ENCODE assay signal across 1 cellular context in genomic region chr2:218397502-218398436, GRCh38.
TF ChIP-seq lines count a peak whose summit lies in the region.

No MANE protein-coding gene starts in this region.

TF ChIP-seq in HepG2, 621 proteins besides CTCF, POLR2A, EP300 and RAD21 (continued from another document and continues in another):
- TF ChIP-seq, protein P1, sequence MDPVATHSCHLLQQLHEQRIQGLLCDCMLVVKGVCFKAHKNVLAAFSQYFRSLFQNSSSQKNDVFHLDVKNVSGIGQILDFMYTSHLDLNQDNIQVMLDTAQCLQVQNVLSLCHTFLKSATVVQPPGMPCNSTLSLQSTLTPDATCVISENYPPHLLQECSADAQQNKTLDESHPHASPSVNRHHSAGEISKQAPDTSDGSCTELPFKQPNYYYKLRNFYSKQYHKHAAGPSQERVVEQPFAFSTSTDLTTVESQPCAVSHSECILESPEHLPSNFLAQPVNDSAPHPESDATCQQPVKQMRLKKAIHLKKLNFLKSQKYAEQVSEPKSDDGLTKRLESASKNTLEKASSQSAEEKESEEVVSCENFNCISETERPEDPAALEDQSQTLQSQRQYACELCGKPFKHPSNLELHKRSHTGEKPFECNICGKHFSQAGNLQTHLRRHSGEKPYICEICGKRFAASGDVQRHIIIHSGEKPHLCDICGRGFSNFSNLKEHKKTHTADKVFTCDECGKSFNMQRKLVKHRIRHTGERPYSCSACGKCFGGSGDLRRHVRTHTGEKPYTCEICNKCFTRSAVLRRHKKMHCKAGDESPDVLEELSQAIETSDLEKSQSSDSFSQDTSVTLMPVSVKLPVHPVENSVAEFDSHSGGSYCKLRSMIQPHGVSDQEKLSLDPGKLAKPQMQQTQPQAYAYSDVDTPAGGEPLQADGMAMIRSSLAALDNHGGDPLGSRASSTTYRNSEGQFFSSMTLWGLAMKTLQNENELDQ (CRISPR knock-in tag; IDR thresholded peaks at IDR 0.05; ENCODE audit: borderline replicate concordance) = peak; percentile 59; the same call in 1 of the 2 replicates
- TF ChIP-seq BHLHE40 (IDR thresholded peaks at IDR 0.05; ENCODE audit: low read length) (no peak), ZNF329 (CRISPR knock-in tag; IDR thresholded peaks at IDR 0.05; ENCODE audit: low read depth) (no peak), ZNF207 (IDR thresholded peaks at IDR 0.05; ENCODE audit: borderline replicate concordance) (no peak), TFDP1 (CRISPR knock-in tag; IDR thresholded peaks at IDR 0.05; ENCODE audit: borderline replicate concordance) (0 out of 2 replicates have a peak, but pooled peaks have one; percentile 84), ZNF629 (CRISPR knock-in tag; conservative IDR thresholded peaks at IDR 0.05) (peak; percentile 100), YY1 (IDR thresholded peaks at IDR 0.05; ENCODE audit: insufficient read depth, insufficient replicate concordance, low read depth, low read length) (peak; percentile 20), ZIK1 (CRISPR knock-in tag; IDR thresholded peaks at IDR 0.05; ENCODE audit: borderline replicate concordance, low read depth) (peak; percentile 55; the same call in 1 of the 2 replicates), SIN3B (IDR thresholded peaks at IDR 0.05; ENCODE audit: low read length) (no peak), NFRKB (IDR thresholded peaks at IDR 0.05) (no peak), ATF1 (CRISPR knock-in tag; IDR thresholded peaks at IDR 0.05) (peak; percentile 58), SKI (IDR thresholded peaks at IDR 0.05; ENCODE audit: partially characterized antibody) (no peak), KDM5B (CRISPR knock-in tag; IDR thresholded peaks at IDR 0.05; ENCODE audit: borderline replicate concordance) (peak; percentile 41; the same call in 1 of the 2 replicates), ZNF703 (CRISPR knock-in tag; IDR thresholded peaks at IDR 0.05; ENCODE audit: borderline replicate concordance) (0 out of 2 replicates have a peak, but pooled peaks have one; percentile 54), AKNA (CRISPR knock-in tag; IDR thresholded peaks at IDR 0.05; ENCODE audit: borderline replicate concordance) (no peak), ZMYM3 (CRISPR knock-in tag; IDR thresholded peaks at IDR 0.05) (peak; percentile 100), MLLT10 (CRISPR knock-in tag; IDR thresholded peaks at IDR 0.05) (no peak), SAP130 (CRISPR knock-in tag; IDR thresholded peaks at IDR 0.05; ENCODE audit: low read depth) (peak; percentile 89), ZFP82 (CRISPR knock-in tag; IDR thresholded peaks at IDR 0.05; ENCODE audit: borderline replicate concordance) (no peak), ZNF597 (CRISPR knock-in tag; IDR thresholded peaks at IDR 0.05) (no peak), ZBTB3 (CRISPR knock-in tag; IDR thresholded peaks at IDR 0.05; ENCODE audit: borderline replicate concordance, low read depth) (no peak; the same call in 1 of the 2 replicates), HINFP (CRISPR knock-in tag; IDR thresholded peaks at IDR 0.05; ENCODE audit: low read depth) (peak; percentile 99), DMAP1 (CRISPR knock-in tag; IDR thresholded peaks at IDR 0.05) (peak; percentile 86), CERS6 (CRISPR knock-in tag; IDR thresholded peaks at IDR 0.05) (no peak), ZNF761 (CRISPR knock-in tag; conservative IDR thresholded peaks at IDR 0.05) (peak; percentile 95), MTF2 (CRISPR knock-in tag; IDR thresholded peaks at IDR 0.05; ENCODE audit: borderline replicate concordance) (no peak), ISL2 (CRISPR knock-in tag; IDR thresholded peaks at IDR 0.05) (peak; percentile 80), MED1 (CRISPR knock-in tag; IDR thresholded peaks at IDR 0.05) (peak; percentile 97), ZNF768 (CRISPR knock-in tag; IDR thresholded peaks at IDR 0.05) (peak; percentile 36; the same call in 1 of the 2 replicates), FOXJ3 (CRISPR knock-in tag; IDR thresholded peaks at IDR 0.05; ENCODE audit: borderline replicate concordance) (peak; percentile 48; the same call in 1 of the 2 replicates)
- TF ChIP-seq, protein P2, sequence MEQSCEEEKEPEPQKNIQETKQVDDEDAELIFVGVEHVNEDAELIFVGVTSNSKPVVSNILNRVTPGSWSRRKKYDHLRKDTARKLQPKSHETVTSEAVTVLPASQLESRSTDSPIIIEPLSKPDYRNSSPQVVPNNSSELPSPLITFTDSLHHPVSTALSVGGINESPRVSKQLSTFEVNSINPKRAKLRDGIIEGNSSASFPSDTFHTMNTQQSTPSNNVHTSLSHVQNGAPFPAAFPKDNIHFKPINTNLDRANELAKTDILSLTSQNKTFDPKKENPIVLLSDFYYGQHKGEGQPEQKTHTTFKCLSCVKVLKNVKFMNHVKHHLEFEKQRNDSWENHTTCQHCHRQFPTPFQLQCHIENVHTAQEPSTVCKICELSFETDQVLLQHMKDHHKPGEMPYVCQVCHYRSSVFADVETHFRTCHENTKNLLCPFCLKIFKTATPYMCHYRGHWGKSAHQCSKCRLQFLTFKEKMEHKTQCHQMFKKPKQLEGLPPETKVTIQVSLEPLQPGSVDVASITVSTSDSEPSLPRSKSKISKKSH (CRISPR knock-in tag; IDR thresholded peaks at IDR 0.05; ENCODE audit: borderline replicate concordance) = no peak
- TF ChIP-seq, protein P3, sequence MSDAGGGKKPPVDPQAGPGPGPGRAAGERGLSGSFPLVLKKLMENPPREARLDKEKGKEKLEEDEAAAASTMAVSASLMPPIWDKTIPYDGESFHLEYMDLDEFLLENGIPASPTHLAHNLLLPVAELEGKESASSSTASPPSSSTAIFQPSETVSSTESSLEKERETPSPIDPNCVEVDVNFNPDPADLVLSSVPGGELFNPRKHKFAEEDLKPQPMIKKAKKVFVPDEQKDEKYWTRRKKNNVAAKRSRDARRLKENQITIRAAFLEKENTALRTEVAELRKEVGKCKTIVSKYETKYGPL (CRISPR knock-in tag; IDR thresholded peaks at IDR 0.05) = no peak
- TF ChIP-seq, protein P4, sequence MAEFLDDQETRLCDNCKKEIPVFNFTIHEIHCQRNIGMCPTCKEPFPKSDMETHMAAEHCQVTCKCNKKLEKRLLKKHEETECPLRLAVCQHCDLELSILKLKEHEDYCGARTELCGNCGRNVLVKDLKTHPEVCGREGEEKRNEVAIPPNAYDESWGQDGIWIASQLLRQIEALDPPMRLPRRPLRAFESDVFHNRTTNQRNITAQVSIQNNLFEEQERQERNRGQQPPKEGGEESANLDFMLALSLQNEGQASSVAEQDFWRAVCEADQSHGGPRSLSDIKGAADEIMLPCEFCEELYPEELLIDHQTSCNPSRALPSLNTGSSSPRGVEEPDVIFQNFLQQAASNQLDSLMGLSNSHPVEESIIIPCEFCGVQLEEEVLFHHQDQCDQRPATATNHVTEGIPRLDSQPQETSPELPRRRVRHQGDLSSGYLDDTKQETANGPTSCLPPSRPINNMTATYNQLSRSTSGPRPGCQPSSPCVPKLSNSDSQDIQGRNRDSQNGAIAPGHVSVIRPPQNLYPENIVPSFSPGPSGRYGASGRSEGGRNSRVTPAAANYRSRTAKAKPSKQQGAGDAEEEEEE (CRISPR knock-in tag; IDR thresholded peaks at IDR 0.05; ENCODE audit: borderline replicate concordance) = 0 out of 2 replicates have a peak, but pooled peaks have one; percentile 77
- TF ChIP-seq, protein P5, sequence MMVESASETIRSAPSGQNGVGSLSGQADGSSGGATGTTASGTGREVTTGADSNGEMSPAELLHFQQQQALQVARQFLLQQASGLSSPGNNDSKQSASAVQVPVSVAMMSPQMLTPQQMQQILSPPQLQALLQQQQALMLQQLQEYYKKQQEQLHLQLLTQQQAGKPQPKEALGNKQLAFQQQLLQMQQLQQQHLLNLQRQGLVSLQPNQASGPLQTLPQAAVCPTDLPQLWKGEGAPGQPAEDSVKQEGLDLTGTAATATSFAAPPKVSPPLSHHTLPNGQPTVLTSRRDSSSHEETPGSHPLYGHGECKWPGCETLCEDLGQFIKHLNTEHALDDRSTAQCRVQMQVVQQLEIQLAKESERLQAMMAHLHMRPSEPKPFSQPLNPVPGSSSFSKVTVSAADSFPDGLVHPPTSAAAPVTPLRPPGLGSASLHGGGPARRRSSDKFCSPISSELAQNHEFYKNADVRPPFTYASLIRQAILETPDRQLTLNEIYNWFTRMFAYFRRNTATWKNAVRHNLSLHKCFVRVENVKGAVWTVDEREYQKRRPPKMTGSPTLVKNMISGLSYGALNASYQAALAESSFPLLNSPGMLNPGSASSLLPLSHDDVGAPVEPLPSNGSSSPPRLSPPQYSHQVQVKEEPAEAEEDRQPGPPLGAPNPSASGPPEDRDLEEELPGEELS (CRISPR knock-in tag; IDR thresholded peaks at IDR 0.05) = peak; percentile 86
- TF ChIP-seq, protein P6, sequence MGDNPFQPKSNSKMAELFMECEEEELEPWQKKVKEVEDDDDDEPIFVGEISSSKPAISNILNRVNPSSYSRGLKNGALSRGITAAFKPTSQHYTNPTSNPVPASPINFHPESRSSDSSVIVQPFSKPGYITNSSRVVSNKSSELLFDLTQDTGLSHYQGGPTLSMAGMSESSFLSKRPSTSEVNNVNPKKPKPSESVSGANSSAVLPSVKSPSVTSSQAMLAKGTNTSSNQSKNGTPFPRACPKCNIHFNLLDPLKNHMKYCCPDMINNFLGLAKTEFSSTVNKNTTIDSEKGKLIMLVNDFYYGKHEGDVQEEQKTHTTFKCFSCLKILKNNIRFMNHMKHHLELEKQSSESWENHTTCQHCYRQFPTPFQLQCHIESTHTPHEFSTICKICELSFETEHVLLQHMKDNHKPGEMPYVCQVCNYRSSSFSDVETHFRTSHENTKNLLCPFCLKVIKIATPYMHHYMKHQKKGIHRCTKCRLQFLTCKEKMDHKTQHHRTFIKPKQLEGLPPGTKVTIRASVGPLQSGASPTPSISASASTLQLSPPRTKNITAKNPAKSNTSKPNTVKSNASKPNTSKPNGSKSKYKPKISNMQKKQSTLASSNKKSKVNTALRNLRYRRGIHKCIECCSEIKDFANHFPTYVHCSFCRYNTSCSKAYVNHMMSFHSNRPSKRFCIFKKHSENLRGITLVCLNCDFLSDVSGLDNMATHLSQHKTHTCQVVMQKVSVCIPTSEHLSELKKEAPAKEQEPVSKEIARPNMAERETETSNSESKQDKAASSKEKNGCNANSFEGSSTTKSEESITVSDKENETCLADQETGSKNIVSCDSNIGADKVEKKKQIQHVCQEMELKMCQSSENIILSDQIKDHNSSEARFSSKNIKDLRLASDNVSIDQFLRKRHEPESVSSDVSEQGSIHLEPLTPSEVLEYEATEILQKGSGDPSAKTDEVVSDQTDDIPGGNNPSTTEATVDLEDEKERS (CRISPR knock-in tag; IDR thresholded peaks at IDR 0.05) = no peak
